Comparison of ENCODE assay signal across 1 cellular context in the genomic region with DNA sequence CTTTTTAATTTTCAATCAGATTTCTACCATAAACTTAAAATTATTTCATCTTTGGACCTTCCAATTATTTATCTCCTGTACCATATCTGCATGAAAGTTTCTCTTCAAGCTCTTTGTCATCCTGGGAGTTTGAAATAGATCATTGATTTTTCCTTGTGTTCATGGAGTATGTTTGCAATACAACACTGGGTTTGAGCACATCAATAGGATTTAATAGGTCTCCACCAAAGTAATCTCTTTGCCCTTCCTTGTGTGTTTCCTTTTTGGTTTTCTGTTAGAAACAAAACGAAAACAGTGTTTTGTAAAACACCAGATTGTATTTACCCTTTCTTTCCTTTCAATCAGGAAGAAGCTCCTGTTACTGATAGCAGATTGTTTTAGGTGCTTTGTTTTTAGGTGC.
TF ChIP-seq lines count a peak whose summit lies in the region.

No MANE protein-coding gene starts in this region.

TF ChIP-seq in H1, 55 proteins besides CTCF, POLR2A, EP300 and RAD21:
- no peak for TF ChIP-seq KDM4A (IDR thresholded peaks at IDR 0.05; ENCODE audit: low read depth, low read length, severe bottlenecking)
- TF ChIP-seq CREB1 (IDR thresholded peaks at IDR 0.05): no peak
- no peak for TF ChIP-seq SIN3A (conservative IDR thresholded peaks at IDR 0.05 in 1 of 2, IDR thresholded peaks at IDR 0.05 in 1 of 2; ENCODE audit: low read depth in 1 of 2, low read length in 2 of 2)
- TF ChIP-seq MAFK (IDR thresholded peaks at IDR 0.05; ENCODE audit: low read depth, low read length): no peak
- TF ChIP-seq BACH1 (IDR thresholded peaks at IDR 0.05; ENCODE audit: low read length): no peak
- no peak for TF ChIP-seq SP2 (IDR thresholded peaks at IDR 0.05; ENCODE audit: low read length)
- TF ChIP-seq CHD2 (IDR thresholded peaks at IDR 0.05; ENCODE audit: low read length): no peak
- TF ChIP-seq TBP (IDR thresholded peaks at IDR 0.05; ENCODE audit: low read depth, low read length): no peak
- TF ChIP-seq YY1 (IDR thresholded peaks at IDR 0.05; ENCODE audit: low read depth, low read length): no peak
